Comparison of ENCODE assay signal across 22 cellular contexts in the genomic region with DNA sequence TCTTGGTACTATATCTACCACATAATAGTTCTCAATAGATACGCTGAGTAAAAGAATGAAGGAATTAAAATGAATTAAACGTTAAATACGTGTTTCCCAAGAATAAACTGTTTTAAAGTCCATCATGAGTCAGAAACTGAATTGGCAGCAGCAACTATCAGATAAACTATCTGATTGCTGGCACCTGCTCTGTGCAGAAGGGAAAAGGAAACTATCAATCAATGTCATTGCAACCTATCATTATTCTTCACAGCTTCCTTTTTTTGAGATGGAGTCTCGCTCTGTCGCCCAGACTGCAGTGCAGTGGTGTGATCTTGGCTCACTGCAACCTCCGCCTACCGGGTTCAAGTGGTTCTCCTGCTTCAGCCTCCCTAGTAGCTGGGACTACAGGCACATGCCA. TPM values are rescaled to one million over a fixed set of nuclear protein-coding genes. Genes with fewer than 3 reads are reported as not detected.
DNase-seq lines count a peak whose midpoint lies in the region; ATAC-seq, FAIRE-seq and TF ChIP-seq lines count a peak whose summit lies in the region.
"Had no signal": no experiment of that assay in that cellular context is flagged by ENCODE, and none has a peak within 500 bp of the region (broad histone marks: within the 10 kb centered on the region; RNA-seq: fewer than 3 reads in every experiment).

No MANE protein-coding gene starts in this region.

- H3K27ac ChIP-seq in CD4-positive, alpha-beta T cell (ENCODE audit: low read depth, low read length): no peak overlapping the region
- H3K27ac ChIP-seq: adrenal gland, psoas muscle, vagina had no signal

- CTCF ChIA-PET in CD4-positive, alpha-beta T cell (lab: Charles Lee): no interaction called here

- no peaks in the 10 kb centered on the region for H3K9me3 Mint-ChIP-seq in CD4-positive, alpha-beta T cell
- no peaks in the 10 kb centered on the region for H3K9me3 Mint-ChIP-seq in immature natural killer cell
- H3K9me3 Mint-ChIP-seq: central memory CD8-positive, alpha-beta T cell; stimulated activated naive CD8-positive, alpha-beta T cell treated with anti-CD3 and anti-CD28 coated beads, Interleukin-15, amount 100 ng/mL, for 72 hours; T-helper 2 cell treated with Interferon-gamma antibody and Interleukin-4, amounts not matched to agents 5 μg/mL and 100 μg/mL, for 36 hours had no signal

- ATAC-seq in GM18508 (IDR thresholded peaks at IDR 0.05; ENCODE audit: insufficient read depth, unreplicated experiment): peak; percentile 76
- no peak for ATAC-seq in CD4-positive, alpha-beta T cell (ENCODE audit: poor library complexity)
- ATAC-seq: psoas muscle; stimulated activated naive CD8-positive, alpha-beta T cell treated with anti-CD3 and anti-CD28 coated beads, Interleukin-15, amount 100 ng/mL, for 72 hours had no signal

- no peak overlapping the region for H3K27ac Mint-ChIP-seq in CD4-positive, alpha-beta T cell
- no peak overlapping the region for H3K27ac Mint-ChIP-seq in immature natural killer cell
- H3K27ac Mint-ChIP-seq: nephron; T-helper 2 cell treated with Interferon-gamma antibody and Interleukin-4, amounts not matched to agents 5 μg/mL and 100 μg/mL, for 36 hours had no signal

- TF ChIP-seq CTCF in CD4-positive, alpha-beta T cell (IDR thresholded peaks at IDR 0.05): no peak

- no peak for TF ChIP-seq POLR2A in GM12891 (IDR thresholded peaks at IDR 0.05; ENCODE audit: low read depth, low read length)

- H3K4me3 Mint-ChIP-seq in CD4-positive, alpha-beta T cell: no peak overlapping the region
- H3K4me3 Mint-ChIP-seq in immature natural killer cell: no peak overlapping the region
- H3K4me3 Mint-ChIP-seq: central memory CD8-positive, alpha-beta T cell; nephron; stimulated activated naive CD8-positive, alpha-beta T cell treated with anti-CD3 and anti-CD28 coated beads, Interleukin-15, amount 100 ng/mL, for 72 hours; T-helper 2 cell treated with Interferon-gamma antibody and Interleukin-4, amounts not matched to agents 5 μg/mL and 100 μg/mL, for 36 hours had no signal

- POLR2A ChIA-PET in CD4-positive, alpha-beta T cell (lab: Charles Lee): no interaction called here

- DNase-seq in KBM-7: peak; percentile 87
- peak; percentile 11 for DNase-seq in NCI-H774 (lab: John Stamatoyannopoulos, UW)
- peak; percentile 51 for DNase-seq in dermis blood vessel endothelial cell
- DNase-seq in CD4-positive, alpha-beta T cell: no peak
- no peak for DNase-seq in hypothalamus (lab: John Stamatoyannopoulos, UW)
- DNase-seq in immature natural killer cell: no peak
- no peak for DNase-seq in GM12891 (ENCODE audit: insufficient read length, low spot score)
- DNase-seq: activated T-cell treated with anti-CD3 and anti-CD28 coated beads, Interleukin-2, amount 50 U/mL, for 48 hours; adrenal gland; AML-193; NCI-H1092; NCI-H82; psoas muscle; Right ventricle myocardium superior; stimulated activated naive CD8-positive, alpha-beta T cell treated with anti-CD3 and anti-CD28 coated beads, Interleukin-15, amount 100 ng/mL, for 72 hours had no signal

- no peaks in the 10 kb centered on the region for H3K4me1 Mint-ChIP-seq in CD4-positive, alpha-beta T cell (ENCODE audit: low read depth)
- no peaks in the 10 kb centered on the region for H3K4me1 Mint-ChIP-seq in immature natural killer cell
- H3K4me1 Mint-ChIP-seq: central memory CD8-positive, alpha-beta T cell; nephron; stimulated activated naive CD8-positive, alpha-beta T cell treated with anti-CD3 and anti-CD28 coated beads, Interleukin-15, amount 100 ng/mL, for 72 hours had no signal

- no peak for FAIRE-seq in GM12891 (lab: Jason Lieb, UNC)
- FAIRE-seq: endometrium, frontal cortex had no signal

- no peaks in the 10 kb centered on the region for H3K9me3 ChIP-seq in CD4-positive, alpha-beta T cell (ENCODE audit: control insufficient read depth, low read length)
- H3K9me3 ChIP-seq: adrenal gland, psoas muscle, vagina had no signal

- H3K36me3 Mint-ChIP-seq in CD4-positive, alpha-beta T cell (ENCODE audit: low read depth): no peaks in the 10 kb centered on the region
- no peaks in the 10 kb centered on the region for H3K36me3 Mint-ChIP-seq in immature natural killer cell

- H3K27me3 Mint-ChIP-seq in CD4-positive, alpha-beta T cell: peaks cover 51% of the 10 kb centered on the region
- H3K27me3 Mint-ChIP-seq in immature natural killer cell (ENCODE audit: low read depth in 3 of 3): peaks cover 1 to 15% (median 5%) of the 10 kb centered on the region in 3 donors

- H3K27me3 ChIP-seq in CD4-positive, alpha-beta T cell (ENCODE audit: control insufficient read depth, insufficient read depth, low read length): peaks cover 10% of the 10 kb centered on the region
- H3K27me3 ChIP-seq: adrenal gland, vagina had no signal

- in situ Hi-C loops in KBM-7 (cut with MboI; ENCODE audit: low pct_unique_long_range_greater_than_20kb, low sequenced_read_pairs): no loop called here

- intact Hi-C loops in CD4-positive, alpha-beta T cell (cut with DNase I, micrococcal nuclease): no loop called here

TF ChIP-seq in GM12891, 5 proteins besides CTCF, POLR2A, EP300 and RAD21:
- no peak for TF ChIP-seq POLR2AphosphoS5 (IDR thresholded peaks at IDR 0.05; ENCODE audit: low read depth, low read length)
- TF ChIP-seq PAX5 (IDR thresholded peaks at IDR 0.05; ENCODE audit: insufficient read depth, low read length, severe bottlenecking): no peak
- no peak for TF ChIP-seq SPI1 (IDR thresholded peaks at IDR 0.05; ENCODE audit: low read depth, low read length)
- TF ChIP-seq POU2F2 (IDR thresholded peaks at IDR 0.05; ENCODE audit: low read depth, low read length): no peak
- no peak for TF ChIP-seq TAF1 (IDR thresholded peaks at IDR 0.05; ENCODE audit: low read depth, low read length)

RNA-seq across cellular contexts. Expression of gene WDR36, which starts 8.8 kb away (rescaled TPM):
- 58.4 and 64.0 TPM in 2 replicates for total RNA-seq in dermis blood vessel endothelial cell
- 10 to 100 TPM; 22.0 to 22.4 TPM for total RNA-seq in CD4-positive, alpha-beta T cell
- polyA plus RNA-seq in immature natural killer cell: 10 to 100 TPM; 10.2 to 25.7 (median 15.2) TPM
- 12.6 TPM for polyA plus RNA-seq in GM12891 (2012; ENCODE audit: low read depth, missing spikeins)

RNA-seq across cellular contexts. Expression of gene TSLP, which starts 11.8 kb away (rescaled TPM):
- under 0.01 and 0.19 TPM in 2 replicates for total RNA-seq in dermis blood vessel endothelial cell
- not detected for total RNA-seq in CD4-positive, alpha-beta T cell
- polyA plus RNA-seq in immature natural killer cell: not detected
- polyA plus RNA-seq in GM12891 (2012; ENCODE audit: low read depth, missing spikeins): not detected
- total RNA-seq: frontal cortex had no signal

Comparison
In these comparisons a context has a peak if more than half of its experiments do, and no peak if none do; other contexts are left out.
1. DNase-seq: peak in KBM-7 (single experiment), NCI-H774 (single experiment) and dermis blood vessel endothelial cell (single experiment); none in CD4-positive, alpha-beta T cell (0 of 10), hypothalamus (0 of 51), immature natural killer cell (0 of 3) and GM12891 (single experiment).